15 cellular contexts compared by ENCODE assay signal in genomic region chrX:41025926-41026325, GRCh38. TPM values are rescaled to one million over a fixed set of nuclear protein-coding genes. Genes with fewer than 3 reads are reported as not detected.
DNase-seq lines count a peak whose midpoint lies in the region; FAIRE-seq and TF ChIP-seq lines count a peak whose summit lies in the region.
"Had no signal": no experiment of that assay in that cellular context is flagged by ENCODE, and none has a peak within 500 bp of the region (broad histone marks: within the 10 kb centered on the region; RNA-seq: fewer than 3 reads in every experiment).

No MANE protein-coding gene starts in this region.

- no peak overlapping the region for H3K27ac Mint-ChIP-seq in nephron progenitor cell
- H3K27ac Mint-ChIP-seq: HFFc6 had no signal

- H3K4me1 Mint-ChIP-seq in nephron progenitor cell = peaks cover 25% of the 10 kb centered on the region

- POLR2A ChIA-PET in AG04450 (lab: Yijun Ruan, JAX) = interaction anchor here (2.5 kb wide), 1 partner anchor 60 kb away, joined by 12 read pairs; the partner anchor contains the start of gene USP9X

- H3K9me3 ChIP-seq in AG04450 (ENCODE audit: control insufficient read depth, insufficient read depth, low read length) (no peaks in the 10 kb centered on the region), fibroblast of lung (ENCODE audit: control insufficient read depth, insufficient read depth, low read depth, low read length) (no peaks in the 10 kb centered on the region)
- H3K9me3 ChIP-seq: BE2C, lower lobe of right lung, SK-N-SH had no signal

- H3K4me3 Mint-ChIP-seq in nephron progenitor cell = peak overlapping the region; percentile 67
- H3K4me3 Mint-ChIP-seq: HFFc6 had no signal

- CTCF ChIA-PET in AG04450 (lab: Charles Lee) = interaction anchor here (1.0 kb wide), 2 partner anchors 374 to 482 kb away, joined by 3 to 5 read pairs; no protein-coding TSS in a partner anchor

- no peaks in the 10 kb centered on the region for H3K36me3 ChIP-seq in fibroblast of lung (ENCODE audit: control insufficient read depth, insufficient read depth, low read length)
- H3K36me3 ChIP-seq: BE2C, lower lobe of right lung had no signal

- no peaks in the 10 kb centered on the region for H3K27me3 Mint-ChIP-seq in nephron progenitor cell (ENCODE audit: low read depth, poor library complexity)

- peaks cover 17% of the 10 kb centered on the region for H3K9me3 Mint-ChIP-seq in nephron progenitor cell
- H3K9me3 Mint-ChIP-seq: HFFc6 had no signal

- H3K27ac ChIP-seq in AG04450 (ENCODE audit: low read depth, low read length) (peak overlapping the region; percentile 39), fibroblast of lung (ENCODE audit: insufficient read depth, low read length) (peak overlapping the region; percentile 45)
- H3K27ac ChIP-seq: lower lobe of right lung had no signal

- H3K27me3 ChIP-seq in AG04450 (ENCODE audit: control insufficient read depth, insufficient read depth, low read length) = no peaks in the 10 kb centered on the region
- H3K27me3 ChIP-seq in fibroblast of lung (ENCODE audit: control insufficient read depth, insufficient read depth, low read length) = no peaks in the 10 kb centered on the region
- H3K27me3 ChIP-seq: BE2C had no signal

- TF ChIP-seq POLR2A in H54 (IDR thresholded peaks at IDR 0.05; ENCODE audit: low read depth, low read length) = no peak

- no peak overlapping the region for H3K9ac ChIP-seq in fibroblast of lung (ENCODE audit: insufficient read depth, low read length)
- H3K9ac ChIP-seq: SK-N-SH had no signal

- H3K4me1 ChIP-seq in fibroblast of lung (ENCODE audit: control insufficient read depth, extremely low read depth, insufficient read depth, low read length) = no peaks in the 10 kb centered on the region
- H3K4me1 ChIP-seq: BE2C, lower lobe of right lung had no signal

- H3K36me3 Mint-ChIP-seq in nephron progenitor cell (ENCODE audit: low read depth) = no peaks in the 10 kb centered on the region

- no peak for FAIRE-seq in H54 (lab: Jason Lieb, UNC)
- FAIRE-seq: endothelial cell of umbilical vein had no signal

- DNase-seq in AG04450 (ENCODE audit: low read depth, low spot score) (no peak), NCI-H69 (lab: John Stamatoyannopoulos, UW) (peak; percentile 54), fibroblast of lung (ENCODE audit: low read depth in 2 of 2) (peak; percentile 7 to 75), nephron progenitor cell (no peak), NCI-H1048 (lab: John Stamatoyannopoulos, UW) (no peak), H54 (ENCODE audit: insufficient read length, low spot score) (no peak), AML-193 (lab: John Stamatoyannopoulos, UW) (no peak), NCI-H2029 treated with DMSO at 0.1 percent for 48 hours (lab: John Stamatoyannopoulos, UW) (no peak)
- DNase-seq: activated naive CD4-positive, alpha-beta T cell; BE2C; DMS153; HFFc6; lower lobe of right lung; SK-N-SH had no signal

- TF ChIP-seq CTCF in AG04450 (IDR thresholded peaks at IDR 0.05; ENCODE audit: low read depth, low read length) = no peak
- TF ChIP-seq CTCF in fibroblast of lung (conservative IDR thresholded peaks at IDR 0.05 in 1 of 2, IDR thresholded peaks at IDR 0.05 in 1 of 2; ENCODE audit: low read depth in 1 of 2, low read length in 2 of 2) = no peak
- no peak for TF ChIP-seq CTCF in nephron progenitor cell (IDR thresholded peaks at IDR 0.05)

- peak overlapping the region; percentile 44 for H3K4me2 ChIP-seq in fibroblast of lung (ENCODE audit: extremely low read depth, insufficient read depth, low read length)
- H3K4me2 ChIP-seq: SK-N-SH had no signal

- no peaks in the 10 kb centered on the region for H4K20me1 ChIP-seq in fibroblast of lung (ENCODE audit: control insufficient read depth, extremely low read depth, insufficient read depth, low read length)

- H3K79me2 ChIP-seq in fibroblast of lung (ENCODE audit: control insufficient read depth, insufficient read depth, low read length) = no peaks in the 10 kb centered on the region

- no peak overlapping the region for H2AFZ ChIP-seq in fibroblast of lung (ENCODE audit: low read length)

- H3K4me3 ChIP-seq in AG04450 (ENCODE audit: low read depth, low read length) (no peak overlapping the region), fibroblast of lung (replicated peaks in 1 of 4; ENCODE audit: control extremely low read depth in 1 of 4, insufficient read depth in 1 of 4, low read depth in 3 of 4, low read length in 4 of 4) (peak overlapping the region in 1 of 4 experiments; percentile 34)
- H3K4me3 ChIP-seq: lower lobe of right lung had no signal

RNA-seq across cellular contexts. Expression of gene USP9X, which starts 59.3 kb away (rescaled TPM):
- 49.1 and 49.3 TPM in 2 replicates for polyA plus RNA-seq in AG04450 (2011; rRNA removed)
- 153 and 272 TPM in 2 replicates for polyA minus RNA-seq in AG04450 (2011; rRNA and poly(A)+ RNA removed)
- total RNA-seq in fibroblast of lung = 98.4 and 161 TPM in 2 replicates
- 37.1 and 54.0 TPM in 2 replicates for polyA plus RNA-seq in fibroblast of lung
- 35.2 and 60.1 TPM in 2 replicates for polyA plus RNA-seq in fibroblast of lung (2012)
- 107 and 153 TPM in 2 replicates for polyA minus RNA-seq in fibroblast of lung (ENCODE audit: low replicate concordance)

Comparison
In these comparisons a context has a peak if more than half of its experiments do, and no peak if none do; other contexts are left out.
1. DNase-seq: peak in NCI-H69 (single experiment) and fibroblast of lung (2 of 2); none in AG04450 (single experiment), nephron progenitor cell (single experiment), NCI-H1048 (single experiment), H54 (single experiment), AML-193 (0 of 2) and NCI-H2029 treated with DMSO at 0.1 percent for 48 hours (single experiment).